8 cellular contexts compared by ENCODE assay signal in genomic region chr6:3053231-3053508, GRCh38. TPM values are rescaled to one million over a fixed set of nuclear protein-coding genes. Genes with fewer than 3 reads are reported as not detected.
DNase-seq lines count a peak whose midpoint lies in the region; ATAC-seq, FAIRE-seq and TF ChIP-seq lines count a peak whose summit lies in the region.

No MANE protein-coding gene starts in this region.

- TF ChIP-seq CTCF in right atrium auricular region (IDR thresholded peaks at IDR 0.05) (no peak), mammary epithelial cell (conservative IDR thresholded peaks at IDR 0.05 in 1 of 2, IDR thresholded peaks at IDR 0.05 in 1 of 2; ENCODE audit: extremely low read depth in 1 of 2, insufficient read depth in 1 of 2, low read depth in 1 of 2, low read length in 2 of 2) (no peak), mesothelial cell of epicardium (IDR thresholded peaks at IDR 0.05; ENCODE audit: unreplicated experiment) (no peak)

- 90% methylated on average over 11 of the region's 11 CpGs for WGBS in mammary epithelial cell (ENCODE audit: low coverage, missing lambda C conversion rate)
- WGBS in urinary bladder, result 71% methylated on average over 11 of the region's 11 CpGs

- H3K4me2 ChIP-seq in mammary epithelial cell (ENCODE audit: insufficient read depth, low read depth, low read length), result peak overlapping the region; percentile 70

- H3K36me3 ChIP-seq in right atrium auricular region (no peaks in the 10 kb centered on the region), mammary epithelial cell (ENCODE audit: insufficient read depth, low read length) (no peaks in the 10 kb centered on the region), urinary bladder (ENCODE audit: insufficient read depth) (no peaks in the 10 kb centered on the region)

- no peaks in the 10 kb centered on the region for H3K9me3 ChIP-seq in right atrium auricular region
- H3K9me3 ChIP-seq in mammary epithelial cell (replicated peaks; ENCODE audit: insufficient read depth, low read length), result no peaks in the 10 kb centered on the region

- in situ Hi-C loops in mammary epithelial cell (cut with MboI; ENCODE audit: low sequenced_read_pairs in 2 of 2), result loop anchor here (5.0 to 10.0 kb wide), 2 partner anchors 58 to 61 kb away; partner anchors contain the start of gene NQO2 (in 1 of the 2)

- H2AFZ ChIP-seq in mammary epithelial cell (ENCODE audit: low read depth, low read length), result peak overlapping the region; percentile 80

- no peaks in the 10 kb centered on the region for H3K9me3 Mint-ChIP-seq in mesothelial cell of epicardium

- no TSS peak for BruUV-seq in mammary epithelial cell (replicated peaks; lab: Mats Ljungman, UMichigan)

- CTCF ChIA-PET in mammary epithelial cell (lab: Charles Lee; ENCODE audit: low non-redundant PET), result no interaction called here

- peak overlapping the region; percentile 75 for H3K4me3 Mint-ChIP-seq in mesothelial cell of epicardium

- H3K9ac ChIP-seq in mammary epithelial cell (ENCODE audit: insufficient read depth, low read length), result no peak overlapping the region

- H4K20me1 ChIP-seq in mammary epithelial cell (ENCODE audit: insufficient read depth, low read length), result no peaks in the 10 kb centered on the region

- no peak overlapping the region for H3K27ac Mint-ChIP-seq in mesothelial cell of epicardium

- H3K4me3 ChIP-seq in right atrium auricular region (peak overlapping the region; percentile 32 to 49), mammary epithelial cell (replicated peaks in 1 of 3; ENCODE audit: insufficient read depth in 1 of 3, low read depth in 2 of 3, low read length in 3 of 3) (no peak overlapping the region), urinary bladder (ENCODE audit: low read depth, low read length) (peak overlapping the region; percentile 17)

- H3K27me3 Mint-ChIP-seq in mesothelial cell of epicardium (ENCODE audit: low read depth), result peaks cover 14% of the 10 kb centered on the region

- FAIRE-seq in HTR-8/SVneo (lab: Jason Lieb, UNC), result no peak

- H3K79me2 ChIP-seq in mammary epithelial cell (ENCODE audit: insufficient read depth, low read length), result no peaks in the 10 kb centered on the region

- H3K27me3 ChIP-seq in right atrium auricular region (no peaks in the 10 kb centered on the region), mammary epithelial cell (ENCODE audit: insufficient read depth, low read length) (no peaks in the 10 kb centered on the region)

- H3K27ac ChIP-seq in right atrium auricular region (peak overlapping the region in 1 of 2 donors; percentile 32), mammary epithelial cell (ENCODE audit: insufficient read depth, low read depth, low read length) (no peak overlapping the region), urinary bladder (ENCODE audit: low read depth) (no peak overlapping the region)

- no peaks in the 10 kb centered on the region for H3K36me3 Mint-ChIP-seq in mesothelial cell of epicardium

- intact Hi-C loops in Right ventricle myocardium superior (cut with DNase I), result no loop called here
- intact Hi-C loops in mammary epithelial cell (cut with micrococcal nuclease), result loop anchor here (5.0 kb wide), 1 partner anchor 261 kb away; no protein-coding TSS in a partner anchor

- peaks cover 0 to 14% of the 10 kb centered on the region in 2 donors for H3K4me1 ChIP-seq in right atrium auricular region
- no peaks in the 10 kb centered on the region for H3K4me1 ChIP-seq in mammary epithelial cell (ENCODE audit: insufficient read depth, low read length)
- H3K4me1 ChIP-seq in urinary bladder (ENCODE audit: insufficient read depth), result no peaks in the 10 kb centered on the region

- peaks cover 15% of the 10 kb centered on the region for H3K4me1 Mint-ChIP-seq in mesothelial cell of epicardium

- dilution Hi-C loops in mammary epithelial cell (cut with HindIII; ENCODE audit: low sequenced_read_pairs), result no loop called here

- no peak for DNase-seq in right atrium auricular region (ENCODE audit: low spot score)
- no peak for DNase-seq in Right ventricle myocardium superior
- DNase-seq in mammary epithelial cell, result no peak
- no peak for DNase-seq in mesothelial cell of epicardium (ENCODE audit: low spot score in 2 of 2, unreplicated experiment in 2 of 2)
- no peak for DNase-seq in HTR-8/SVneo (ENCODE audit: insufficient read length, low spot score)

- ATAC-seq in Right ventricle myocardium superior (ENCODE audit: poor library complexity), result no peak
- ATAC-seq in GM19023 (IDR thresholded peaks at IDR 0.05; ENCODE audit: unreplicated experiment), result no peak
- ATAC-seq in GM21576 (IDR thresholded peaks at IDR 0.05; ENCODE audit: unreplicated experiment), result no peak

RNA-seq across cellular contexts. Expression of gene RIPK1, which starts 15.1 kb away (rescaled TPM):
- total RNA-seq in right atrium auricular region, result 10 to 100 TPM in 1 of 2 donors, 1 to 10 TPM in 1; 9.5 to 11.3 TPM
- total RNA-seq in Right ventricle myocardium superior, result 6.6 TPM
- 10 to 100 TPM; 21.1 to 26.8 TPM for total RNA-seq in mammary epithelial cell
- polyA plus RNA-seq in mammary epithelial cell, result 13.9 TPM
- 13.3 TPM for polyA minus RNA-seq in mammary epithelial cell
- 17.5 to 18.4 TPM (median 17.6 TPM) in 3 replicates for total RNA-seq in mesothelial cell of epicardium
- 24.5 TPM for total RNA-seq in urinary bladder
- polyA plus RNA-seq in urinary bladder, result 22.4 TPM

RNA-seq across cellular contexts. Expression of gene NQO2, which starts 53.5 kb away (rescaled TPM):
- total RNA-seq in right atrium auricular region, result 10 to 100 TPM; 37.6 to 68.1 TPM
- total RNA-seq in Right ventricle myocardium superior, result 70.5 TPM
- total RNA-seq in mammary epithelial cell, result 10 to 100 TPM; 17.0 to 20.3 TPM
- 25.1 TPM for polyA plus RNA-seq in mammary epithelial cell
- polyA minus RNA-seq in mammary epithelial cell, result 31.0 TPM
- total RNA-seq in mesothelial cell of epicardium, result 17.1 to 18.7 TPM (median 17.3 TPM) in 3 replicates
- total RNA-seq in urinary bladder, result 8.7 TPM
- 25.5 TPM for polyA plus RNA-seq in urinary bladder

Comparison
In these comparisons a context has a peak if more than half of its experiments do, and no peak if none do; other contexts are left out.
1. H3K4me3 ChIP-seq: peak in right atrium auricular region (2 of 2) and urinary bladder (single experiment); none in mammary epithelial cell (0 of 3).